30 cellular contexts compared by ENCODE assay signal in genomic region chr6:133546098-133546497, GRCh38.
DNase-seq lines count a peak whose midpoint lies in the region; TF ChIP-seq lines count a peak whose summit lies in the region.
"Had no signal": no experiment of that assay in that cellular context is flagged by ENCODE, and none has a peak within 500 bp of the region (broad histone marks: within the 10 kb centered on the region; RNA-seq: fewer than 3 reads in every experiment).

No MANE protein-coding gene starts in this region.

- no peaks in the 10 kb centered on the region for H3K36me3 ChIP-seq in vagina
- H3K36me3 ChIP-seq: adrenal gland, brain microvascular endothelial cell, heart right ventricle, Peyer's patch, tibial nerve had no signal

- intact Hi-C loops in activated CD4-positive, alpha-beta T cell treated with anti-CD3 and anti-CD28 coated beads, Interleukin-2, amount 10 ng/mL, durations not matched to agents 24 days and 14 days (cut with micrococcal nuclease), result no loop called here
- intact Hi-C loops in CD14-positive monocyte (cut with micrococcal nuclease), result no loop called here
- intact Hi-C loops in activated T-helper 1 cell treated with anti-CD3 and anti-CD28 coated beads, Interleukin-12 subunit alpha, Interleukin-12 subunit beta, Interleukin-2, Interleukin-4 antibody, amounts not matched to agents 30 ng/mL and 10 ng/mL and 1 ng/mL, durations not matched to agents 14 hours and 24 hours and 36 hours (cut with micrococcal nuclease), result no loop called here
- intact Hi-C loops in vagina (cut with DNase I), result loop anchor here (10.0 kb wide), 1 partner anchor 351 kb away; no protein-coding TSS in a partner anchor

- no peaks in the 10 kb centered on the region for H3K9me3 Mint-ChIP-seq in activated CD4-positive, alpha-beta T cell treated with anti-CD3 and anti-CD28 coated beads, Interleukin-2, amount 10 ng/mL, durations not matched to agents 24 days and 14 days
- H3K9me3 Mint-ChIP-seq in chondrocyte (ENCODE audit: low read depth), result no peaks in the 10 kb centered on the region
- no peaks in the 10 kb centered on the region for H3K9me3 Mint-ChIP-seq in CD14-positive monocyte
- no peaks in the 10 kb centered on the region for H3K9me3 Mint-ChIP-seq in activated T-helper 1 cell treated with anti-CD3 and anti-CD28 coated beads, Interleukin-12 subunit alpha, Interleukin-12 subunit beta, Interleukin-2, Interleukin-4 antibody, amounts not matched to agents 30 ng/mL and 10 ng/mL and 1 ng/mL, durations not matched to agents 14 hours and 24 hours and 36 hours
- H3K9me3 Mint-ChIP-seq: CD4-positive, alpha-beta T cell; GM23338; stimulated activated effector memory CD8-positive, alpha-beta T cell treated with anti-CD3 and anti-CD28 coated beads, Interleukin-12 subunit alpha, Interleukin-12 subunit beta, amount 100 ng/mL, for 72 hours had no signal

- TF ChIP-seq POLR2A in vagina (IDR thresholded peaks at IDR 0.05), result no peak

- no peak overlapping the region for H3K27ac ChIP-seq in vagina
- H3K27ac ChIP-seq: 22Rv1, adrenal gland, brain microvascular endothelial cell, foreskin keratinocyte, heart right ventricle, Peyer's patch, tibial nerve had no signal

- DNase-seq in activated CD4-positive, alpha-beta T cell treated with anti-CD3 and anti-CD28 coated beads, Interleukin-2, amount 10 ng/mL, durations not matched to agents 24 days and 14 days, result peak; percentile 37
- DNase-seq in activated CD4-positive, alpha-beta T cell treated with anti-CD3 and anti-CD28 coated beads for 1 hour, result no peak
- DNase-seq in chondrocyte (ENCODE audit: low spot score), result no peak
- DNase-seq in foreskin fibroblast, result peak; percentile 48 to 79
- no peak for DNase-seq in globus pallidus (ENCODE audit: low spot score)
- no peak for DNase-seq in CD14-positive monocyte (ENCODE audit: low spot score)
- DNase-seq in activated T-helper 1 cell treated with anti-CD3 and anti-CD28 coated beads, Interleukin-12 subunit alpha, Interleukin-12 subunit beta, Interleukin-2, Interleukin-4 antibody, amounts not matched to agents 30 ng/mL and 10 ng/mL and 1 ng/mL, durations not matched to agents 14 hours and 24 hours and 36 hours (ENCODE audit: low spot score), result no peak
- no peak for DNase-seq in vagina (ENCODE audit: extremely low spot score in 2 of 2)
- DNase-seq: activated CD4-positive, alpha-beta T cell treated with anti-CD3 and anti-CD28 coated beads, Interleukin-2, amount 50 U/mL, for 48 hours; activated T-cell treated with anti-CD3 and anti-CD28 coated beads, Interleukin-2, amount 50 U/mL, for 48 hours; adrenal gland; AML-193; brain microvascular endothelial cell; CD4-positive, alpha-beta T cell; cerebellar nuclear complex; foreskin keratinocyte; heart right ventricle; kidney glomerular epithelial cell; NCI-H1048; NCI-H1930; NCI-H226; NCI-H748 treated with DMSO at 0.1 percent for 48 hours; Peyer's patch; SHP77; T-helper 2 cell had no signal

- H3K4me3 Mint-ChIP-seq in activated CD4-positive, alpha-beta T cell treated with anti-CD3 and anti-CD28 coated beads, Interleukin-2, amount 10 ng/mL, durations not matched to agents 24 days and 14 days, result no peak overlapping the region
- H3K4me3 Mint-ChIP-seq in chondrocyte (ENCODE audit: unreplicated experiment), result no peak overlapping the region
- H3K4me3 Mint-ChIP-seq in CD14-positive monocyte, result no peak overlapping the region
- no peak overlapping the region for H3K4me3 Mint-ChIP-seq in activated T-helper 1 cell treated with anti-CD3 and anti-CD28 coated beads, Interleukin-12 subunit alpha, Interleukin-12 subunit beta, Interleukin-2, Interleukin-4 antibody, amounts not matched to agents 30 ng/mL and 10 ng/mL and 1 ng/mL, durations not matched to agents 14 hours and 24 hours and 36 hours
- H3K4me3 Mint-ChIP-seq: CD4-positive, alpha-beta T cell; GM23338; natural killer cell treated with Interleukin-12 subunit alpha and Interleukin-12 subunit beta and Interleukin-15 and Interleukin-18, amount 100 ng/mL, for 72 hours; stimulated activated effector memory CD8-positive, alpha-beta T cell treated with anti-CD3 and anti-CD28 coated beads, Interleukin-12 subunit alpha, Interleukin-12 subunit beta, amount 100 ng/mL, for 72 hours had no signal

- no peaks in the 10 kb centered on the region for H3K9me3 ChIP-seq in vagina
- H3K9me3 ChIP-seq: adrenal gland, heart right ventricle, Peyer's patch, tibial nerve had no signal

- H3K4me1 Mint-ChIP-seq in activated CD4-positive, alpha-beta T cell treated with anti-CD3 and anti-CD28 coated beads, Interleukin-2, amount 10 ng/mL, durations not matched to agents 24 days and 14 days, result no peaks in the 10 kb centered on the region
- peaks cover 49% of the 10 kb centered on the region for H3K4me1 Mint-ChIP-seq in chondrocyte (ENCODE audit: low read depth)
- H3K4me1 Mint-ChIP-seq in CD14-positive monocyte, result no peaks in the 10 kb centered on the region
- H3K4me1 Mint-ChIP-seq in activated T-helper 1 cell treated with anti-CD3 and anti-CD28 coated beads, Interleukin-12 subunit alpha, Interleukin-12 subunit beta, Interleukin-2, Interleukin-4 antibody, amounts not matched to agents 30 ng/mL and 10 ng/mL and 1 ng/mL, durations not matched to agents 14 hours and 24 hours and 36 hours (ENCODE audit: low read depth), result no peaks in the 10 kb centered on the region
- H3K4me1 Mint-ChIP-seq: stimulated activated effector memory CD8-positive, alpha-beta T cell treated with anti-CD3 and anti-CD28 coated beads, Interleukin-12 subunit alpha, Interleukin-12 subunit beta, amount 100 ng/mL, for 72 hours had no signal

- H3K4me3 ChIP-seq in foreskin fibroblast (ENCODE audit: low read depth in 1 of 2, low read length in 2 of 2) (no peak overlapping the region), vagina (no peak overlapping the region)
- H3K4me3 ChIP-seq: adrenal gland, GM23338, heart right ventricle, Peyer's patch, tibial nerve had no signal

- no peaks in the 10 kb centered on the region for H3K27me3 ChIP-seq in vagina
- H3K27me3 ChIP-seq: adrenal gland, brain microvascular endothelial cell, heart right ventricle, Peyer's patch, tibial nerve had no signal

- no peaks in the 10 kb centered on the region for H3K27me3 Mint-ChIP-seq in activated CD4-positive, alpha-beta T cell treated with anti-CD3 and anti-CD28 coated beads, Interleukin-2, amount 10 ng/mL, durations not matched to agents 24 days and 14 days
- H3K27me3 Mint-ChIP-seq in chondrocyte (ENCODE audit: low read depth) (no peaks in the 10 kb centered on the region), CD14-positive monocyte (ENCODE audit: low read depth in 3 of 3) (peaks cover 0 to 4% (median 1%) of the 10 kb centered on the region in 3 donors)
- H3K27me3 Mint-ChIP-seq in activated T-helper 1 cell treated with anti-CD3 and anti-CD28 coated beads, Interleukin-12 subunit alpha, Interleukin-12 subunit beta, Interleukin-2, Interleukin-4 antibody, amounts not matched to agents 30 ng/mL and 10 ng/mL and 1 ng/mL, durations not matched to agents 14 hours and 24 hours and 36 hours (ENCODE audit: insufficient read depth), result peaks cover 5% of the 10 kb centered on the region

- TF ChIP-seq CTCF in chondrocyte (IDR thresholded peaks at IDR 0.05) (no peak), foreskin fibroblast (IDR thresholded peaks at IDR 0.05; ENCODE audit: low read depth, low read length) (no peak), CD14-positive monocyte (IDR thresholded peaks at IDR 0.05) (no peak), vagina (IDR thresholded peaks at IDR 0.05) (no peak)

- no peak overlapping the region for H3K27ac Mint-ChIP-seq in activated CD4-positive, alpha-beta T cell treated with anti-CD3 and anti-CD28 coated beads, Interleukin-2, amount 10 ng/mL, durations not matched to agents 24 days and 14 days
- H3K27ac Mint-ChIP-seq in chondrocyte (ENCODE audit: unreplicated experiment) (peak overlapping the region; percentile 22), CD14-positive monocyte (no peak overlapping the region)
- no peak overlapping the region for H3K27ac Mint-ChIP-seq in activated T-helper 1 cell treated with anti-CD3 and anti-CD28 coated beads, Interleukin-12 subunit alpha, Interleukin-12 subunit beta, Interleukin-2, Interleukin-4 antibody, amounts not matched to agents 30 ng/mL and 10 ng/mL and 1 ng/mL, durations not matched to agents 14 hours and 24 hours and 36 hours
- H3K27ac Mint-ChIP-seq: CD4-positive, alpha-beta T cell; GM23338; natural killer cell treated with Interleukin-12 subunit alpha and Interleukin-12 subunit beta and Interleukin-15 and Interleukin-18, amount 100 ng/mL, for 72 hours; stimulated activated effector memory CD8-positive, alpha-beta T cell treated with anti-CD3 and anti-CD28 coated beads, Interleukin-12 subunit alpha, Interleukin-12 subunit beta, amount 100 ng/mL, for 72 hours had no signal

- no peaks in the 10 kb centered on the region for H3K4me1 ChIP-seq in vagina
- H3K4me1 ChIP-seq: adrenal gland, foreskin keratinocyte, Peyer's patch had no signal

- no peaks in the 10 kb centered on the region for H3K36me3 Mint-ChIP-seq in activated CD4-positive, alpha-beta T cell treated with anti-CD3 and anti-CD28 coated beads, Interleukin-2, amount 10 ng/mL, durations not matched to agents 24 days and 14 days (ENCODE audit: low read depth)
- no peaks in the 10 kb centered on the region for H3K36me3 Mint-ChIP-seq in chondrocyte (ENCODE audit: low read depth)
- H3K36me3 Mint-ChIP-seq in CD14-positive monocyte, result no peaks in the 10 kb centered on the region
- H3K36me3 Mint-ChIP-seq in activated T-helper 1 cell treated with anti-CD3 and anti-CD28 coated beads, Interleukin-12 subunit alpha, Interleukin-12 subunit beta, Interleukin-2, Interleukin-4 antibody, amounts not matched to agents 30 ng/mL and 10 ng/mL and 1 ng/mL, durations not matched to agents 14 hours and 24 hours and 36 hours (ENCODE audit: low read depth), result no peaks in the 10 kb centered on the region
- H3K36me3 Mint-ChIP-seq: natural killer cell treated with Interleukin-12 subunit alpha and Interleukin-12 subunit beta and Interleukin-15 and Interleukin-18, amount 100 ng/mL, for 72 hours; stimulated activated effector memory CD8-positive, alpha-beta T cell treated with anti-CD3 and anti-CD28 coated beads, Interleukin-12 subunit alpha, Interleukin-12 subunit beta, amount 100 ng/mL, for 72 hours had no signal

Comparison
In these comparisons a context has a peak if more than half of its experiments do, and no peak if none do; other contexts are left out.
1. DNase-seq: peak in activated CD4-positive, alpha-beta T cell treated with anti-CD3 and anti-CD28 coated beads, Interleukin-2, amount 10 ng/mL, durations not matched to agents 24 days and 14 days (single experiment) and foreskin fibroblast (2 of 2); none in activated CD4-positive, alpha-beta T cell treated with anti-CD3 and anti-CD28 coated beads for 1 hour (single experiment), chondrocyte (single experiment), globus pallidus (single experiment), CD14-positive monocyte (single experiment), activated T-helper 1 cell treated with anti-CD3 and anti-CD28 coated beads, Interleukin-12 subunit alpha, Interleukin-12 subunit beta, Interleukin-2, Interleukin-4 antibody, amounts not matched to agents 30 ng/mL and 10 ng/mL and 1 ng/mL, durations not matched to agents 14 hours and 24 hours and 36 hours (single experiment) and vagina (0 of 2).